ENCODE assay signal across 7 cellular contexts in genomic region chr2:62505649-62506420, GRCh38. TPM values are rescaled to one million over a fixed set of nuclear protein-coding genes. Genes with fewer than 3 reads are reported as not detected.
A peak's percentile ranks its signal among the peaks of the same experiment; 100 is the strongest.
DNase-seq lines count a peak whose midpoint lies in the region; TF ChIP-seq lines count a peak whose summit lies in the region.

TMEM17 (minus strand) TSS chr2:62506195; CDS start chr2:62506129, 66 bp downstream.

- no peaks in the 10 kb centered on the region for H3K27me3 Mint-ChIP-seq in progenitor cell of endocrine pancreas

- TF ChIP-seq POLR2A in GM10847 (IDR thresholded peaks at IDR 0.05; ENCODE audit: extremely low read depth, insufficient read length) = peak; percentile 25

- no peaks in the 10 kb centered on the region for H3K27me3 ChIP-seq in H7 (ENCODE audit: control insufficient read depth, insufficient read depth, low read length)

- H3K27ac Mint-ChIP-seq in progenitor cell of endocrine pancreas = peak within 1 kb of the TSS; percentile 96

- H3K9me3 Mint-ChIP-seq in progenitor cell of endocrine pancreas (ENCODE audit: low read depth) = no peaks in the 10 kb centered on the region

- H3K4me1 Mint-ChIP-seq in progenitor cell of endocrine pancreas (ENCODE audit: low read depth) = peaks cover 7% of the 10 kb centered on the region

- TF ChIP-seq CTCF in astrocyte of the spinal cord (IDR thresholded peaks at IDR 0.05; ENCODE audit: low read depth, low read length) (no peak), progenitor cell of endocrine pancreas (IDR thresholded peaks at IDR 0.05; ENCODE audit: unreplicated experiment) (no peak)

- in situ Hi-C loops in astrocyte of the spinal cord (cut with HindIII; ENCODE audit: low sequenced_read_pairs) = no loop called here

- H3K4me3 Mint-ChIP-seq in progenitor cell of endocrine pancreas (ENCODE audit: low read depth) = peak within 1 kb of the TSS; percentile 88

- H3K36me3 Mint-ChIP-seq in progenitor cell of endocrine pancreas (ENCODE audit: insufficient read depth) = peaks cover 4% of the 10 kb centered on the region

- H3K4me3 ChIP-seq in H7 (ENCODE audit: insufficient read depth, low read depth, low read length) (peak within 1 kb of the TSS; percentile 75), astrocyte of the spinal cord (ENCODE audit: low read depth, low read length) (peak within 1 kb of the TSS; percentile 67)

- no peaks in the 10 kb centered on the region for H3K36me3 ChIP-seq in H7 (replicated peaks; ENCODE audit: control insufficient read depth, insufficient read depth, low read length)

- DNase-seq in H7 = peak; percentile 93
- peak; percentile 92 for DNase-seq in LHCN-M2 (ENCODE audit: low read depth)
- peak; percentile 91 for DNase-seq in RPMI7951 (ENCODE audit: low read depth)
- DNase-seq in astrocyte of the spinal cord (ENCODE audit: low read depth, low spot score) = peak; percentile 90
- peak; percentile 83 for DNase-seq in hepatic stellate cell (ENCODE audit: low spot score)
- DNase-seq in progenitor cell of endocrine pancreas (ENCODE audit: low spot score, unreplicated experiment) = peak; percentile 82

RNA-seq across cellular contexts. Expression of gene TMEM17, which starts in this region (rescaled TPM):
- total RNA-seq in H7 (2014; rRNA removed; shearing (Covaris generic)) = 1.1 and 1.7 TPM in 2 replicates
- total RNA-seq in LHCN-M2 (2014; rRNA removed) (2.5 and 2.8 TPM in 2 replicates), progenitor cell of endocrine pancreas (4.8 and 5.9 TPM in 2 replicates)
- polyA plus RNA-seq in LHCN-M2 (2012) = 2.1 TPM
- total RNA-seq in RPMI7951 (2014; rRNA removed; shearing (Covaris generic)) = 3.2 and 3.5 TPM in 2 replicates

Comparison
In these comparisons a context has a peak if more than half of its experiments do, and no peak if none do; other contexts are left out.
1. Peak in every context shown above with its lines: DNase-seq and H3K4me3 ChIP-seq.